In genomic region chr6:104941694-104942177, GRCh38 we compare ENCODE assay signal across 9 cellular contexts. TPM values are rescaled to one million over a fixed set of nuclear protein-coding genes. Genes with fewer than 3 reads are reported as not detected.
DNase-seq lines count a peak whose midpoint lies in the region; ATAC-seq, FAIRE-seq and TF ChIP-seq lines count a peak whose summit lies in the region.
"Had no signal": no experiment of that assay in that cellular context is flagged by ENCODE, and none has a peak within 500 bp of the region (broad histone marks: within the 10 kb centered on the region; RNA-seq: fewer than 3 reads in every experiment).

No MANE protein-coding gene starts in this region.

- H3K4me3 ChIP-seq in GM08714 (ENCODE audit: low read length) (peak overlapping the region; percentile 85), HUES64 (ENCODE audit: low read length) (peak overlapping the region; percentile 79), K562 (peak overlapping the region; percentile 44), kidney (ENCODE audit: low read length in 2 of 2) (no peak overlapping the region)
- no peak overlapping the region for H3K4me3 ChIP-seq in effector memory CD4-positive, alpha-beta T cell (ENCODE audit: insufficient read depth, low read depth, low read length, poor library complexity, severe bottlenecking)

- peak overlapping the region; percentile 91 for H3K9ac ChIP-seq in HUES64 (ENCODE audit: low read depth, low read length)
- peak overlapping the region; percentile 66 to 81 for H3K9ac ChIP-seq in K562 (ENCODE audit: insufficient read depth in 1 of 2, low read depth in 2 of 2, low read length in 2 of 2)
- no peak overlapping the region for H3K9ac ChIP-seq in kidney (ENCODE audit: low read length in 2 of 2)

- TF ChIP-seq EP300 in K562 (IDR thresholded peaks at IDR 0.05; ENCODE audit: low read length), result no peak

- H3K9me3 ChIP-seq in HUES64 (ENCODE audit: insufficient read depth, low read depth, low read length) (no peaks in the 10 kb centered on the region), K562 (replicated peaks; ENCODE audit: control insufficient read depth, insufficient read depth, low read depth, low read length) (peaks cover 3% of the 10 kb centered on the region; the same call in 1 of the 2 replicates), kidney (ENCODE audit: control insufficient read depth in 1 of 2, low read length in 2 of 2) (no peaks in the 10 kb centered on the region)
- no peaks in the 10 kb centered on the region for H3K9me3 ChIP-seq in effector memory CD4-positive, alpha-beta T cell (ENCODE audit: control insufficient read depth, low read length)

- H3K27me3 ChIP-seq in HUES64 (ENCODE audit: insufficient read depth, low read length), result no peaks in the 10 kb centered on the region
- no peaks in the 10 kb centered on the region for H3K27me3 ChIP-seq in K562 (ENCODE audit: control insufficient read depth in 2 of 2, insufficient read depth in 2 of 2, low read length in 2 of 2)
- peaks cover 30% of the 10 kb centered on the region for H3K27me3 ChIP-seq in effector memory CD4-positive, alpha-beta T cell (replicated peaks; ENCODE audit: control insufficient read depth, insufficient read depth, low read length, poor library complexity, severe bottlenecking)

- no peaks in the 10 kb centered on the region for H4K20me1 ChIP-seq in K562 (replicated peaks; ENCODE audit: control insufficient read depth, insufficient read depth, low read length)

- peaks cover 34% of the 10 kb centered on the region for H3K4me1 ChIP-seq in HUES64 (ENCODE audit: insufficient read depth, low read length)
- peaks cover 0 to 12% of the 10 kb centered on the region in 2 experiments; a peak in 2 of 5 replicates for H3K4me1 ChIP-seq in K562 (replicated peaks in 1 of 2; ENCODE audit: control insufficient read depth in 2 of 2, insufficient read depth in 2 of 2, low read length in 2 of 2)
- no peaks in the 10 kb centered on the region for H3K4me1 ChIP-seq in effector memory CD4-positive, alpha-beta T cell (ENCODE audit: control insufficient read depth, insufficient read depth, low read length, poor library complexity, severe bottlenecking)
- H3K4me1 ChIP-seq in kidney (ENCODE audit: control insufficient read depth in 1 of 2, insufficient read depth in 1 of 2, low read depth in 1 of 2, low read length in 2 of 2), result no peaks in the 10 kb centered on the region

- H3K27me3 Mint-ChIP-seq in nephron progenitor cell (ENCODE audit: low read depth, poor library complexity), result no peaks in the 10 kb centered on the region

- TF ChIP-seq CTCF in K562 (IDR thresholded peaks at IDR 0.05 in 2 of 3, conservative IDR thresholded peaks at IDR 0.05 in 1 of 3; ENCODE audit: insufficient read depth in 2 of 3, low read depth in 1 of 3, low read length in 3 of 3) (no peak), nephron progenitor cell (IDR thresholded peaks at IDR 0.05) (peak; percentile 24), kidney (IDR thresholded peaks at IDR 0.05; ENCODE audit: borderline replicate concordance, extremely low read depth, insufficient read depth) (no peak)

- H3K27ac ChIP-seq in HUES64 (ENCODE audit: low read depth, low read length), result peak overlapping the region; percentile 69
- peak overlapping the region; percentile 57; the same call in 2 of the 3 replicates for H3K27ac ChIP-seq in K562 (ENCODE audit: extremely low read depth, low read depth, low read length)
- H3K27ac ChIP-seq in effector memory CD4-positive, alpha-beta T cell (ENCODE audit: insufficient read depth, low read length, poor library complexity, severe bottlenecking), result no peak overlapping the region
- H3K27ac ChIP-seq in kidney (ENCODE audit: low read depth in 2 of 2, low read length in 2 of 2), result no peak overlapping the region

- no peak for TF ChIP-seq RAD21 in K562 (CRISPR knock-in tag; conservative IDR thresholded peaks at IDR 0.05 in 1 of 2, IDR thresholded peaks at IDR 0.05 in 1 of 2)

- peak in 2 of 4 experiments; percentile 27 to 34 for DNase-seq in K562 (ENCODE audit: extremely low read depth in 1 of 4, low spot score in 3 of 4)
- DNase-seq in nephron progenitor cell, result no peak
- no peak for DNase-seq in effector memory CD4-positive, alpha-beta T cell
- no peak for DNase-seq in kidney
- DNase-seq in stimulated activated CD4-positive, alpha-beta T cell treated with anti-CD3 and anti-CD28 coated beads, Interleukin-12 subunit alpha, Interleukin-12 subunit beta, amount 100 ng/mL, for 4 hours, result no peak
- DNase-seq: kidney glomerular epithelial cell had no signal

- BruUV-seq in K562 (replicated peaks; lab: Mats Ljungman, UMichigan), result TSS peak; percentile 76

- H3K4me2 ChIP-seq in K562 (ENCODE audit: insufficient read depth, low read length), result peak overlapping the region; percentile 75; the same call in 1 of the 2 replicates

- peaks cover 19% of the 10 kb centered on the region for H3K4me1 Mint-ChIP-seq in nephron progenitor cell

- peaks cover 21% of the 10 kb centered on the region for H3K9me3 Mint-ChIP-seq in nephron progenitor cell

- peak overlapping the region; percentile 64 for H3K27ac Mint-ChIP-seq in nephron progenitor cell

- H3K36me3 ChIP-seq in HUES64 (ENCODE audit: insufficient read depth, low read length) (no peaks in the 10 kb centered on the region), K562 (ENCODE audit: control insufficient read depth, insufficient read depth, low read length) (no peaks in the 10 kb centered on the region), kidney (ENCODE audit: control insufficient read depth in 1 of 2, insufficient read depth in 2 of 2, low read length in 2 of 2) (no peaks in the 10 kb centered on the region)
- H3K36me3 ChIP-seq in effector memory CD4-positive, alpha-beta T cell (ENCODE audit: control insufficient read depth, insufficient read depth, low read length), result no peaks in the 10 kb centered on the region

- ATAC-seq in K562, result peak; percentile 83
- no peak for ATAC-seq in HG02623 (IDR thresholded peaks at IDR 0.05; ENCODE audit: unreplicated experiment)

- peak overlapping the region; percentile 96 for H2AFZ ChIP-seq in K562 (ENCODE audit: low read depth, low read length)

- FAIRE-seq in K562 (lab: Jason Lieb, UNC) (peak; percentile 60), kidney (lab: Jason Lieb, UNC) (no peak)

- under 1% methylated on average over 8 of the region's 9 CpGs for WGBS in HUES64
- 3% methylated on average over 9 of the region's 9 CpGs for WGBS in K562 (ENCODE audit: insufficient coverage, low coverage, missing lambda C conversion rate)

- in situ Hi-C loops in K562 (cut with MboI), result loop anchor here (5.0 kb wide), 1 partner anchor 136 kb away; no protein-coding TSS in a partner anchor

- H3K9me1 ChIP-seq in K562 (ENCODE audit: control insufficient read depth, insufficient read depth, low read length), result no peaks in the 10 kb centered on the region

- intact Hi-C loops in K562 (cut with micrococcal nuclease), result loop anchor here (1.0 to 5.0 kb wide), 4 partner anchors 13 to 137 kb away; no protein-coding TSS in a partner anchor
- intact Hi-C loops in kidney (cut with DNase I), result no loop called here

- H3K79me2 ChIP-seq in K562 (ENCODE audit: control insufficient read depth, insufficient read depth, low read length), result no peaks in the 10 kb centered on the region

- no peak for TF ChIP-seq POLR2A in K562 (conservative IDR thresholded peaks at IDR 0.05)

- H3K4me3 Mint-ChIP-seq in nephron progenitor cell, result peak overlapping the region; percentile 98

- CTCF ChIA-PET in K562 (lab: Yijun Ruan, JAX; ENCODE audit: low intra/inter-chr PET ratio), result interaction anchor here (1.2 to 3.7 kb wide), 2 partner anchors 54 to 135 kb away, joined by 5 to 43 read pairs; no protein-coding TSS in a partner anchor

- POLR2A ChIA-PET in K562 (lab: Yijun Ruan, JAX), result no interaction called here

- H3K36me3 Mint-ChIP-seq in nephron progenitor cell (ENCODE audit: low read depth), result peaks cover 11% of the 10 kb centered on the region

TF ChIP-seq in K562, 482 proteins besides CTCF, POLR2A, EP300 and RAD21 (continues in another document):
- TF ChIP-seq HMGN3 (IDR thresholded peaks at IDR 0.05; ENCODE audit: borderline replicate concordance, extremely low read depth, insufficient read length, low read depth, low read length), result no peak
- TF ChIP-seq TCF7 (IDR thresholded peaks at IDR 0.05; ENCODE audit: borderline replicate concordance), result no peak
- TF ChIP-seq ADNP (tag; IDR thresholded peaks at IDR 0.05), result no peak
- TF ChIP-seq YY1 (IDR thresholded peaks at IDR 0.05; ENCODE audit: borderline replicate concordance in 1 of 3, control insufficient read depth in 1 of 3, extremely low read depth in 1 of 3, insufficient read depth in 3 of 3, insufficient read length in 1 of 3, insufficient replicate concordance in 2 of 3, low read depth in 1 of 3, low read length in 2 of 3), result peak in 2 of 3 experiments; percentile 20 to 51

RNA-seq across cellular contexts. Expression of gene LIN28B, which starts 15.2 kb away (rescaled TPM):
- 59.7 TPM for polyA plus RNA-seq in HUES64 (2013, experiment 1 of 2)
- 60.8 TPM for polyA plus RNA-seq in HUES64 (2013, experiment 2 of 2)
- total RNA-seq in K562 (2011; cell fraction: chromatin; rRNA removed; ENCODE audit: low replicate concordance), result 5.2 and 15.0 TPM in 2 replicates
- 3.5 and 6.6 TPM in 2 replicates for total RNA-seq in K562 (2011; cell fraction: nucleolus; rRNA removed)
- total RNA-seq in K562 (2011; cell fraction: nucleoplasm; rRNA removed), result 10.7 and 20.8 TPM in 2 replicates
- 42.1 and 42.8 TPM in 2 replicates for total RNA-seq in K562 (2014; rRNA removed)
- 77.3 and 85.4 TPM in 2 replicates for total RNA-seq in K562 (2014; rRNA removed; fragmentation: Illumina TruSeq; extraction: Trizol)
- 70.4 and 77.0 TPM in 2 replicates for total RNA-seq in K562 (2015; rRNA removed; fragmentation: Illumina TruSeq; extraction: Trizol)
- 50.5 and 52.7 TPM in 2 replicates for total RNA-seq in K562 (2021)
- polyA plus RNA-seq in K562 (2011; rRNA removed), result 25.5 and 36.3 TPM in 2 replicates
- 7.4 and 15.1 TPM in 2 replicates for polyA plus RNA-seq in K562 (2011; cell fraction: cytosol; rRNA removed)
- 7.3 and 10.4 TPM in 2 replicates for polyA plus RNA-seq in K562 (2011; cell fraction: nucleus; rRNA removed)
- polyA plus RNA-seq in K562 (2012), result 25.1 and 34.8 TPM in 2 replicates
- polyA plus RNA-seq in K562 (2014; fragmentation: Illumina TruSeq; extraction: Trizol), result 45.0 and 56.4 TPM in 2 replicates
- 10 to 100 TPM; 20.9 to 29.9 TPM for polyA plus RNA-seq in K562 (2014; fragmentation: Nextera tagmentation; extraction: Ambion mirVana)
- polyA plus RNA-seq in K562 (2014; rRNA removed), result 25.8 and 27.6 TPM in 2 replicates
- polyA minus RNA-seq in K562 (2011; rRNA and poly(A)+ RNA removed), result 51.8 and 54.2 TPM in 2 replicates
- polyA minus RNA-seq in K562 (2011; cell fraction: cytosol; rRNA and poly(A)+ RNA removed), result 20.6 and 29.0 TPM in 2 replicates
- polyA minus RNA-seq in K562 (2011; cell fraction: nucleus; rRNA and poly(A)+ RNA removed), result 6.1 and 12.8 TPM in 2 replicates
- not detected for total RNA-seq in kidney
- polyA plus RNA-seq in kidney (ENCODE audit: insufficient read depth, low read depth, low replicate concordance), result not detected

Comparison
In these comparisons a context has a peak if more than half of its experiments do, and no peak if none do; other contexts are left out.
1. H3K4me3 ChIP-seq: peak in GM08714 (single experiment), HUES64 (single experiment) and K562 (single experiment); none in effector memory CD4-positive, alpha-beta T cell (single experiment) and kidney (0 of 2).
2. H3K27ac ChIP-seq: peak in HUES64 (single experiment) and K562 (single experiment); none in effector memory CD4-positive, alpha-beta T cell (single experiment) and kidney (0 of 2).
3. H3K9ac ChIP-seq: peak in HUES64 (single experiment) and K562 (2 of 2); none in kidney (0 of 2).